22 cellular contexts compared by ENCODE assay signal in genomic region chr9:116030532-116030931, GRCh38.
"Had no signal": no experiment of that assay in that cellular context is flagged by ENCODE, and none has a peak within 500 bp of the region (broad histone marks: within the 10 kb centered on the region; RNA-seq: fewer than 3 reads in every experiment).

No MANE protein-coding gene starts in this region.

- H2AFZ ChIP-seq: neural progenitor cell, parathyroid adenoma had no signal

- H3K9me3 ChIP-seq: prostate gland, transverse colon, upper lobe of right lung, uterus had no signal

- H3K4me3 ChIP-seq: esophagus squamous epithelium, mucosa of descending colon, neural progenitor cell, prostate gland, skin epidermis, spleen, suprapubic skin, transverse colon, upper lobe of right lung, uterus had no signal

- DNase-seq: cerebellar nuclear complex; cortex of kidney; effector memory CD8-positive, alpha-beta T cell; erythroblast; esophagus squamous epithelium; kidney; mesenchymal stem cell; mucosa of descending colon; naive B cell; right cardiac atrium; spleen; stimulated activated naive CD4-positive, alpha-beta T cell; stimulated activated naive CD8-positive, alpha-beta T cell treated with anti-CD3 and anti-CD28 coated beads, Interleukin-15, amount 100 ng/mL, for 72 hours; transverse colon; upper lobe of right lung; uterus had no signal

- H3K27ac ChIP-seq: esophagus squamous epithelium, neural progenitor cell, parathyroid adenoma, prostate gland, spleen, suprapubic skin, transverse colon, upper lobe of right lung had no signal

- H3K27me3 ChIP-seq: esophagus squamous epithelium, neural progenitor cell, spleen, suprapubic skin, transverse colon, upper lobe of right lung, uterus had no signal

- H3K36me3 ChIP-seq: esophagus squamous epithelium, neural progenitor cell, prostate gland, spleen, suprapubic skin, transverse colon, upper lobe of right lung, uterus had no signal

- H3K4me1 ChIP-seq: esophagus squamous epithelium, parathyroid adenoma, prostate gland, spleen, suprapubic skin, transverse colon, upper lobe of right lung, uterus had no signal

- H3K9ac ChIP-seq: neural progenitor cell, parathyroid adenoma had no signal

- H3K4me2 ChIP-seq: neural progenitor cell had no signal

- ATAC-seq: effector memory CD8-positive, alpha-beta T cell; left lobe of liver; mucosa of descending colon; right cardiac atrium; stimulated activated naive CD8-positive, alpha-beta T cell treated with anti-CD3 and anti-CD28 coated beads, Interleukin-15, amount 100 ng/mL, for 72 hours; upper lobe of right lung had no signal
